In genomic region chr22:20205964-20206708, GRCh38 we compare ENCODE assay signal across 7 cellular contexts. TPM values are rescaled to one million over a fixed set of nuclear protein-coding genes. Genes with fewer than 3 reads are reported as not detected.
DNase-seq lines count a peak whose midpoint lies in the region; ATAC-seq, FAIRE-seq and TF ChIP-seq lines count a peak whose summit lies in the region.

No MANE protein-coding gene starts in this region.

- H3K4me3 ChIP-seq in astrocyte (ENCODE audit: insufficient read depth, low read depth, low read length): peak overlapping the region; percentile 52

- peaks cover 15% of the 10 kb centered on the region for H3K4me1 Mint-ChIP-seq in T-helper 1 cell treated with Interleukin-12 subunit alpha and Interleukin-12 subunit beta and Interleukin-4 antibody, amounts not matched to agents 30 μg/mL and 1 μg/mL, for 36 hours (ENCODE audit: low read depth)
- peaks cover 14% of the 10 kb centered on the region for H3K4me1 Mint-ChIP-seq in astrocyte (ENCODE audit: low read depth, unreplicated experiment)

- peaks cover 28% of the 10 kb centered on the region for H3K4me1 ChIP-seq in astrocyte (ENCODE audit: insufficient read depth, low read length)

- H3K9me3 Mint-ChIP-seq in T-helper 1 cell treated with Interleukin-12 subunit alpha and Interleukin-12 subunit beta and Interleukin-4 antibody, amounts not matched to agents 30 μg/mL and 1 μg/mL, for 36 hours: no peaks in the 10 kb centered on the region
- no peaks in the 10 kb centered on the region for H3K9me3 Mint-ChIP-seq in astrocyte (ENCODE audit: unreplicated experiment)

- H3K36me3 ChIP-seq in astrocyte (ENCODE audit: insufficient read depth, low read length): no peaks in the 10 kb centered on the region

- FAIRE-seq in astrocyte (lab: Jason Lieb, UNC): no peak

- no peaks in the 10 kb centered on the region for H4K20me1 ChIP-seq in astrocyte (ENCODE audit: insufficient read depth, low read length)

- H3K9me3 ChIP-seq in astrocyte (ENCODE audit: insufficient read depth, low read depth, low read length): no peaks in the 10 kb centered on the region

- peak overlapping the region; percentile 93 for H3K27ac Mint-ChIP-seq in T-helper 1 cell treated with Interleukin-12 subunit alpha and Interleukin-12 subunit beta and Interleukin-4 antibody, amounts not matched to agents 30 μg/mL and 1 μg/mL, for 36 hours
- H3K27ac Mint-ChIP-seq in astrocyte (ENCODE audit: unreplicated experiment): peak overlapping the region; percentile 66

- H3K9ac ChIP-seq in astrocyte (ENCODE audit: low read length): peak overlapping the region; percentile 78

- H3K27ac ChIP-seq in astrocyte (ENCODE audit: low read depth, low read length): peak overlapping the region; percentile 40

- no peaks in the 10 kb centered on the region for H3K36me3 Mint-ChIP-seq in T-helper 1 cell treated with Interleukin-12 subunit alpha and Interleukin-12 subunit beta and Interleukin-4 antibody, amounts not matched to agents 30 μg/mL and 1 μg/mL, for 36 hours (ENCODE audit: low read depth)
- H3K36me3 Mint-ChIP-seq in astrocyte (ENCODE audit: low read depth, unreplicated experiment): no peaks in the 10 kb centered on the region

- peak overlapping the region; percentile 50 for H2AFZ ChIP-seq in astrocyte (ENCODE audit: low read depth, low read length)

- H3K27me3 Mint-ChIP-seq in T-helper 1 cell treated with Interleukin-12 subunit alpha and Interleukin-12 subunit beta and Interleukin-4 antibody, amounts not matched to agents 30 μg/mL and 1 μg/mL, for 36 hours (ENCODE audit: low read depth): no peaks in the 10 kb centered on the region
- peaks cover 1% of the 10 kb centered on the region for H3K27me3 Mint-ChIP-seq in astrocyte (ENCODE audit: low read depth, unreplicated experiment)

- peak overlapping the region; percentile 93 for H3K4me3 Mint-ChIP-seq in T-helper 1 cell treated with Interleukin-12 subunit alpha and Interleukin-12 subunit beta and Interleukin-4 antibody, amounts not matched to agents 30 μg/mL and 1 μg/mL, for 36 hours
- H3K4me3 Mint-ChIP-seq in astrocyte (ENCODE audit: unreplicated experiment): no peak overlapping the region

- no peaks in the 10 kb centered on the region for H3K79me2 ChIP-seq in astrocyte (ENCODE audit: insufficient read depth, low read length)

- TF ChIP-seq CTCF in astrocyte (IDR thresholded peaks at IDR 0.05; ENCODE audit: insufficient read depth, low read depth, low read length): no peak

- peak overlapping the region; percentile 81 for H3K4me2 ChIP-seq in astrocyte (ENCODE audit: low read length)

- DNase-seq in astrocyte (ENCODE audit: low read depth) (peak; percentile 22), inferior parietal cortex (ENCODE audit: extremely low spot score) (peak; percentile 68), putamen (ENCODE audit: low spot score) (no peak)
- peak; percentile 27 to 57 (median 44) for DNase-seq in stimulated activated CD4-positive, alpha-beta T cell treated with anti-CD3 and anti-CD28 coated beads, Interleukin-1b, Interleukin-23, amount 100 ng/mL, for 24 hours (ENCODE audit: low read depth in 4 of 4, low spot score in 1 of 4)

- ATAC-seq in GM18498 (IDR thresholded peaks at IDR 0.05; ENCODE audit: unreplicated experiment) (peak; percentile 71), HG03571 (IDR thresholded peaks at IDR 0.05; ENCODE audit: unreplicated experiment) (peak; percentile 54)

- H3K27me3 ChIP-seq in astrocyte (ENCODE audit: insufficient read depth, low read length): no peaks in the 10 kb centered on the region

RNA-seq across cellular contexts. Expression of gene CCDC188, which starts 55.3 kb away (rescaled TPM):
- total RNA-seq in astrocyte: not detected in 2 replicates
